Comparison of ENCODE assay signal across 8 cellular contexts in genomic region chr17:61411944-61412859, GRCh38. TPM values are rescaled to one million over a fixed set of nuclear protein-coding genes. Genes with fewer than 3 reads are reported as not detected.
A peak's percentile ranks its signal among the peaks of the same experiment; 100 is the strongest.
DNase-seq lines count a peak whose midpoint lies in the region; ATAC-seq and TF ChIP-seq lines count a peak whose summit lies in the region.

No MANE protein-coding gene starts in this region.

- H3K27me3 ChIP-seq in GM06990 (replicated peaks; ENCODE audit: control insufficient read depth, insufficient read depth, low read length) (peaks cover 8% of the 10 kb centered on the region; the same call in 1 of the 2 replicates), right cardiac atrium (ENCODE audit: control insufficient read depth, insufficient read depth) (no peaks in the 10 kb centered on the region), vagina (no peaks in the 10 kb centered on the region)

- peak; percentile 89 for TF ChIP-seq CTCF in GM06990 (IDR thresholded peaks at IDR 0.05; ENCODE audit: insufficient read depth, low read length, poor library complexity, severe bottlenecking)
- TF ChIP-seq CTCF in HFF-Myc (IDR thresholded peaks at IDR 0.05; ENCODE audit: low read depth, low read length, missing control alignments): peak; percentile 90
- peak; percentile 91 to 96 (median 94) for TF ChIP-seq CTCF in vagina (IDR thresholded peaks at IDR 0.05)

- under 1% methylated on average over 83 of the region's 83 CpGs for WGBS in right cardiac atrium

- H3K9me3 ChIP-seq in right cardiac atrium (ENCODE audit: control insufficient read depth, low read length) (no peaks in the 10 kb centered on the region), vagina (no peaks in the 10 kb centered on the region)

- H3K36me3 ChIP-seq in GM06990 (ENCODE audit: control insufficient read depth, insufficient read depth, low read length) (no peaks in the 10 kb centered on the region), vagina (no peaks in the 10 kb centered on the region)

- peak overlapping the region; percentile 55 for H3K27ac ChIP-seq in right cardiac atrium (ENCODE audit: low read length)
- H3K27ac ChIP-seq in vagina: peak overlapping the region; percentile 68

- TF ChIP-seq POLR2A in vagina (IDR thresholded peaks at IDR 0.05): peak in 1 of 2 donors; percentile 33

- peak overlapping the region; percentile 58 for H3K4me3 ChIP-seq in GM06990 (replicated peaks; ENCODE audit: low read depth, low read length)
- H3K4me3 ChIP-seq in HFF-Myc (replicated peaks; ENCODE audit: low read depth, low read length): peak overlapping the region; percentile 46
- H3K4me3 ChIP-seq in right cardiac atrium (ENCODE audit: low read length): peak overlapping the region; percentile 68
- peak overlapping the region; percentile 59 to 78 for H3K4me3 ChIP-seq in vagina

- ATAC-seq in right cardiac atrium: peak; percentile 81 to 85

- intact Hi-C loops in right cardiac atrium (cut with DNase I): loop anchor here in 3 of 4 donors (5.0 to 10.0 kb wide), 5 partner anchors 143 to 655 kb away; partner anchors contain the start of gene MED13 (in 2 of the 3)
- intact Hi-C loops in vagina (cut with DNase I): loop anchor here (10.0 kb wide), 1 partner anchor 653 kb away; the partner anchor contains the start of gene MED13

- H3K4me1 ChIP-seq in right cardiac atrium (ENCODE audit: control insufficient read depth, insufficient read depth, low read length) (no peaks in the 10 kb centered on the region), vagina (peaks cover 73% of the 10 kb centered on the region)

- peak; percentile 76 for DNase-seq in GM06990 (ENCODE audit: extremely low read depth, insufficient read length)
- no peak for DNase-seq in HFF-Myc (ENCODE audit: extremely low read depth, low read depth)
- peak; percentile 56 for DNase-seq in MV-4-11 (lab: John Stamatoyannopoulos, UW)
- DNase-seq in T-helper 1 cell: peak; percentile 46 to 71 (median 68)
- peak in 49 of 56 donors; percentile 10 to 84 (median 56) for DNase-seq in amygdala (lab: John Stamatoyannopoulos, UW)
- peak; percentile 82 to 95 (median 94) for DNase-seq in right cardiac atrium
- peak; percentile 73 for DNase-seq in putamen (ENCODE audit: low spot score)
- DNase-seq in vagina (ENCODE audit: extremely low spot score in 2 of 2): peak in 1 of 2 donors; percentile 88

RNA-seq across cellular contexts. Expression of gene TBX2, which starts 12.6 kb away (rescaled TPM):
- 10 to 100 TPM in 2 of 4 donors, 1 to 10 TPM in 2; 5.9 to 12.4 (median 8.1) TPM for total RNA-seq in right cardiac atrium
- 9.5 TPM for polyA plus RNA-seq in right cardiac atrium
- 9.8 TPM for total RNA-seq in vagina

RNA-seq across cellular contexts. Expression of gene TBX4, which starts 40.0 kb away (rescaled TPM):
- total RNA-seq in right cardiac atrium: not detected
- polyA plus RNA-seq in right cardiac atrium: 0.11 TPM
- not detected for total RNA-seq in vagina
